ENCODE assay signal across 20 cellular contexts in the genomic region with DNA sequence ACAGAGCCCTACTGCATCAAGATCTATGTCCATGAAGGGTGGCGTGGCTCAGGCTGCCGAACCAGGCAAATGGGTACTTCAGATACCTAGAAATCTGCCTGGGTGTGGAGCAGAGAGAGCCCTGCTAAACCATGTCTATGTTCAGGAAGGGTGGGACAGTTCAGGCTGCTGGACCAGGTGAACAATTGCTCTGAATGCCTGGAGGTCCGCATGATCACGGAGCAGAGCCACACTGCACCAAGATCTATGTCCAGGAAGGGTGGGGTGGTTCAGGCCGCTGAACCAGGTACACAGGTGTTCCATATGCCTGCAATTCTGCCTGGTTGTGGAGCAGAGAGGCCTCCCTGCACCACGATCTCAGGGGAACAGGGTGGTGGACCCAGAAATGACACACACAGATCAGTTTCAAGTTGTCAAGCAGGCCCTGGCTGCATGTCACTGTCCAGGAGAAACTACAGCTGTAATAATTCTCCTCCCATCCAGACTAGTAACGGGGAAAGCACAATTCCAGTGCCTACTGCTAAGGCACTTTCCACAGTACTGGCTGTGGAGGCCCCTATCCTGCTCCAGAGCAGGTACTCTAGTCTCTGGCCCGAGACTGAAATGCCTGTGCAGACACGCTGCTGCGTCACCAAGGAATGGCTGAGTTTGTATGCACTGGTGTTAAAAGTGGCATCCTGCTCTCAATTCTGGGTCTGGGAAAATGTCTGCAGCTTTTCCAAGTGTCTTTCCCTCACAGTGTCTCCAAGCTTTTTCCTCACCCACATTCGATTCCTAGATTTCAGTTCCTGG.
"Had no signal": no experiment of that assay in that cellular context is flagged by ENCODE, and none has a peak within 500 bp of the region (broad histone marks: within the 10 kb centered on the region; RNA-seq: fewer than 3 reads in every experiment).

No MANE protein-coding gene starts in this region.

- H3K9me3 Mint-ChIP-seq: immature natural killer cell, natural killer cell had no signal

- H3K27ac ChIP-seq: coronary artery, esophagus muscularis mucosa, neural progenitor cell, pancreas, suprapubic skin, thyroid gland, upper lobe of right lung, vagina had no signal

- H3K4me1 ChIP-seq: esophagus muscularis mucosa, neural progenitor cell, pancreas, suprapubic skin, thyroid gland, upper lobe of right lung, vagina had no signal

- H3K36me3 ChIP-seq: esophagus muscularis mucosa, neural progenitor cell, pancreas, suprapubic skin, thyroid gland, upper lobe of right lung, vagina had no signal

- DNase-seq: effector CD4-positive, alpha-beta T cell; foreskin fibroblast; immature natural killer cell; kidney; mucosa of descending colon; natural killer cell; nucleus accumbens; pancreas; right cardiac atrium; small intestine; stimulated activated CD4-positive, alpha-beta T cell treated with anti-CD3 and anti-CD28 coated beads, Interleukin-2, amount 100 ng/mL, for 48 hours; stimulated activated naive CD8-positive, alpha-beta T cell treated with anti-CD3 and anti-CD28 coated beads, Interleukin-15, Interleukin-2, amounts not matched to agents 100 U/mL and 50 U/mL, for 24 hours; upper lobe of right lung had no signal

- H3K4me3 ChIP-seq: coronary artery, esophagus muscularis mucosa, mucosa of descending colon, neural progenitor cell, pancreas, suprapubic skin, thyroid gland, upper lobe of right lung, vagina had no signal

- H3K9ac ChIP-seq: neural progenitor cell had no signal

- ATAC-seq: mucosa of descending colon; natural killer cell; pancreas; right cardiac atrium; stimulated activated naive CD8-positive, alpha-beta T cell treated with anti-CD3 and anti-CD28 coated beads, Interleukin-15, Interleukin-2, amounts not matched to agents 100 U/mL and 50 U/mL, for 24 hours; upper lobe of right lung had no signal

- H2AFZ ChIP-seq: neural progenitor cell had no signal

- H3K27ac Mint-ChIP-seq: neural progenitor cell, progenitor cell of endocrine pancreas had no signal

- H3K27me3 ChIP-seq: esophagus muscularis mucosa, neural progenitor cell, suprapubic skin, thyroid gland, upper lobe of right lung, vagina had no signal

- H3K4me1 Mint-ChIP-seq: neural progenitor cell had no signal

- H3K9me3 ChIP-seq: pancreas, suprapubic skin, thyroid gland, upper lobe of right lung, vagina had no signal

- H3K4me3 Mint-ChIP-seq: immature natural killer cell, natural killer cell, neural progenitor cell had no signal

- H3K36me3 Mint-ChIP-seq: natural killer cell had no signal

- H3K27me3 Mint-ChIP-seq: progenitor cell of endocrine pancreas had no signal

- H3K4me2 ChIP-seq: neural progenitor cell had no signal
